In the genomic region with DNA sequence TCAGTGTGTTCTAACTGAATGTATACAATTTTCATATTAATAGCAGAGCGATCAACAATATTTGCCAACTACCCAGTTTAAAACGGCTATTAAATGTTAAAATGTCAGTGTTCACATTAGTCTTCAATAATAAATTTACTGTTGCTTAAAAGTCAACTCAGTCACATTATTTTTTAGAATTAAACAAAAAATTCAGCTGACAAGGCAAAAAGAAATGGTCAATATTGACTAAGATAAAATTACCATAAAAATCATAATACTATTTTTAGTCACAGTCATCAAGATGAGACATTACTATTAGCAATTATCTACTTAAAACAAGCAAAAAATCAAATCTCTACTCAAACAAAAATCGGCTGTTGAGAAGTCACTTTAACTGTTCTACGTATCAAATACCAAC, we compare ENCODE assay signal across 8 cellular contexts. TPM values are rescaled to one million over a fixed set of nuclear protein-coding genes. Genes with fewer than 3 reads are reported as not detected.
A peak's percentile ranks its signal among the peaks of the same experiment; 100 is the strongest.
DNase-seq lines count a peak whose midpoint lies in the region; ATAC-seq and TF ChIP-seq lines count a peak whose summit lies in the region.

No MANE protein-coding gene starts in this region.

- peak overlapping the region; percentile 99 for H3K9ac ChIP-seq in fibroblast of lung (ENCODE audit: insufficient read depth, low read length)

- H3K36me3 ChIP-seq in GM06990 (ENCODE audit: control insufficient read depth, insufficient read depth, low read length) (no peaks in the 10 kb centered on the region), SJCRH30 (0 out of 2 replicates have a peak, but pooled peaks cover 2% of the 10 kb centered on the region), fibroblast of lung (ENCODE audit: control insufficient read depth, insufficient read depth, low read length) (no peaks in the 10 kb centered on the region), psoas muscle (ENCODE audit: insufficient read depth in 1 of 2, low read depth in 1 of 2) (no peaks in the 10 kb centered on the region)

- H3K4me3 ChIP-seq in GM06990 (replicated peaks; ENCODE audit: low read depth, low read length) (peak overlapping the region; percentile 84), SJCRH30 (peak overlapping the region; percentile 99), fibroblast of lung (replicated peaks in 1 of 4; ENCODE audit: control extremely low read depth in 1 of 4, insufficient read depth in 1 of 4, low read depth in 3 of 4, low read length in 4 of 4) (peak overlapping the region; percentile 80 to 99 (median 86)), psoas muscle (peak overlapping the region; percentile 78)

- no peaks in the 10 kb centered on the region for H4K20me1 ChIP-seq in fibroblast of lung (ENCODE audit: control insufficient read depth, extremely low read depth, insufficient read depth, low read length)

- peaks cover 62% of the 10 kb centered on the region for H3K79me2 ChIP-seq in fibroblast of lung (ENCODE audit: control insufficient read depth, insufficient read depth, low read length)

- H3K9me3 ChIP-seq in SJCRH30 (replicated peaks) (no peaks in the 10 kb centered on the region), fibroblast of lung (ENCODE audit: control insufficient read depth, insufficient read depth, low read depth, low read length) (no peaks in the 10 kb centered on the region), psoas muscle (no peaks in the 10 kb centered on the region)

- peak overlapping the region; percentile 98 for H3K4me2 ChIP-seq in fibroblast of lung (ENCODE audit: extremely low read depth, insufficient read depth, low read length)

- H3K4me1 ChIP-seq in SJCRH30 (0 out of 2 replicates have a peak, but pooled peaks cover 6% of the 10 kb centered on the region), fibroblast of lung (ENCODE audit: control insufficient read depth, extremely low read depth, insufficient read depth, low read length) (no peaks in the 10 kb centered on the region), psoas muscle (peaks cover 46% of the 10 kb centered on the region)

- WGBS in psoas muscle, 3 donors, result 27 to 32% (median 30%) methylated on average over 4 of the region's 4 CpGs

- TF ChIP-seq CTCF in GM06990 (IDR thresholded peaks at IDR 0.05; ENCODE audit: insufficient read depth, low read length, poor library complexity, severe bottlenecking) (no peak), fibroblast of lung (conservative IDR thresholded peaks at IDR 0.05 in 1 of 2, IDR thresholded peaks at IDR 0.05 in 1 of 2; ENCODE audit: low read depth in 1 of 2, low read length in 2 of 2) (no peak), psoas muscle (IDR thresholded peaks at IDR 0.05) (no peak)

- intact Hi-C loops in psoas muscle (cut with DNase I) (loop anchor here in 1 of 2 donors (1.0 kb wide), 1 partner anchor 59 kb away; no protein-coding TSS in a partner anchor), posterior cingulate gyrus (cut with DNase I) (loop anchor here (2.0 kb wide), 1 partner anchor 132 kb away; the partner anchor contains the start of gene SRSF11)

- no peak for DNase-seq in GM06990 (ENCODE audit: extremely low read depth, insufficient read length)
- no peak for DNase-seq in SJCRH30
- DNase-seq in fibroblast of lung (ENCODE audit: low read depth in 2 of 2), result no peak
- no peak for DNase-seq in psoas muscle
- no peak for DNase-seq in posterior cingulate gyrus
- DNase-seq in mesenteric fat pad (ENCODE audit: low spot score), result no peak
- no peak for DNase-seq in stimulated activated CD4-positive, alpha-beta T cell treated with anti-CD3 and anti-CD28 coated beads, Interleukin-2, amount 100 ng/mL, for 48 hours

- H3K27me3 ChIP-seq in GM06990 (replicated peaks; ENCODE audit: control insufficient read depth, insufficient read depth, low read length), result no peaks in the 10 kb centered on the region
- no peaks in the 10 kb centered on the region for H3K27me3 ChIP-seq in SJCRH30
- no peaks in the 10 kb centered on the region for H3K27me3 ChIP-seq in fibroblast of lung (ENCODE audit: control insufficient read depth, insufficient read depth, low read length)
- no peaks in the 10 kb centered on the region for H3K27me3 ChIP-seq in psoas muscle (ENCODE audit: insufficient read depth in 3 of 3, low read length in 2 of 3)

- no peak for ATAC-seq in psoas muscle
- ATAC-seq in HG03175 (IDR thresholded peaks at IDR 0.05; ENCODE audit: unreplicated experiment), result no peak

- H2AFZ ChIP-seq in fibroblast of lung (ENCODE audit: low read length), result no peak overlapping the region

- H3K27ac ChIP-seq in SJCRH30 (peak overlapping the region; percentile 91; the same call in 1 of the 2 replicates), fibroblast of lung (ENCODE audit: insufficient read depth, low read length) (peak overlapping the region; percentile 100), psoas muscle (peak overlapping the region; percentile 90)

RNA-seq across cellular contexts. Expression of gene ANKRD13C, which starts 1.5 kb away (rescaled TPM):
- total RNA-seq in SJCRH30 (2014; rRNA removed; shearing (Covaris generic)), result 19.9 and 21.3 TPM in 2 replicates
- total RNA-seq in fibroblast of lung (30.2 and 31.1 TPM in 2 replicates), psoas muscle (10 to 100 TPM; 10.5 to 18.1 (median 11.7) TPM), mesenteric fat pad (21.6 TPM)
- polyA plus RNA-seq in fibroblast of lung (17.8 and 19.4 TPM in 2 replicates), psoas muscle (10 to 100 TPM in 1 of 3 donors, 1 to 10 TPM in 2; 5.9 to 12.6 (median 6.5) TPM)
- polyA plus RNA-seq in fibroblast of lung (2012), result 13.1 and 14.7 TPM in 2 replicates
- 1.8 and 1.9 TPM in 2 replicates for polyA minus RNA-seq in fibroblast of lung (ENCODE audit: low replicate concordance)

RNA-seq across cellular contexts. Expression of gene CTH, which starts 58.0 kb away (rescaled TPM):
- 2.8 and 3.5 TPM in 2 replicates for total RNA-seq in SJCRH30 (2014; rRNA removed; shearing (Covaris generic))
- 3.6 and 9.7 TPM in 2 replicates for total RNA-seq in fibroblast of lung
- polyA plus RNA-seq in fibroblast of lung, result 2.6 and 4.9 TPM in 2 replicates
- 1.3 and 2.5 TPM in 2 replicates for polyA plus RNA-seq in fibroblast of lung (2012)
- 0.79 and 1.1 TPM in 2 replicates for polyA minus RNA-seq in fibroblast of lung (ENCODE audit: low replicate concordance)
- total RNA-seq in psoas muscle, result 1 to 10 TPM in 2 of 4 donors, under 1 TPM in 2; 0.79 to 2.9 (median 1.5) TPM
- polyA plus RNA-seq in psoas muscle, result 1 to 10 TPM in 2 of 3 donors, under 1 TPM in 1; 0.55 to 2.0 (median 1.5) TPM
- total RNA-seq in mesenteric fat pad, result 2.5 TPM
